18 cellular contexts compared by ENCODE assay signal in genomic region chr3:196890309-196890708, GRCh38. TPM values are rescaled to one million over a fixed set of nuclear protein-coding genes. Genes with fewer than 3 reads are reported as not detected.
DNase-seq lines count a peak whose midpoint lies in the region; ATAC-seq, FAIRE-seq and TF ChIP-seq lines count a peak whose summit lies in the region.
"Had no signal": no experiment of that assay in that cellular context is flagged by ENCODE, and none has a peak within 500 bp of the region (broad histone marks: within the 10 kb centered on the region; RNA-seq: fewer than 3 reads in every experiment).

No MANE protein-coding gene starts in this region.

- H3K4me3 ChIP-seq in breast epithelium (no peak overlapping the region), GM12878 (no peak overlapping the region)
- H3K4me3 ChIP-seq: SJSA1 had no signal

- in situ Hi-C loops in GM12878 (cut with MboI): no loop called here

- no peaks in the 10 kb centered on the region for H3K36me3 ChIP-seq in breast epithelium
- H3K36me3 ChIP-seq in GM12878 (ENCODE audit: control insufficient read depth in 2 of 2, insufficient read depth in 2 of 2, low read length in 1 of 2): peaks cover 4 to 7% of the 10 kb centered on the region in 2 experiments; a peak in 3 of 4 replicates

- RAD21 ChIA-PET in GM12878 (lab: Charles Lee; ENCODE audit: unreplicated experiment): no interaction called here

- SMC1A ChIA-PET in GM12878 (lab: Charles Lee; ENCODE audit: uncharacterized antibody, unreplicated experiment): interaction anchor here (1.3 to 1.6 kb wide), 2 partner anchors 8 to 30 kb away, joined by 4 read pairs; no protein-coding TSS in a partner anchor

- TF ChIP-seq EP300 in GM12878 (IDR thresholded peaks at IDR 0.05; ENCODE audit: borderline replicate concordance in 1 of 2, control insufficient read depth in 1 of 2, low read depth in 2 of 2, low read length in 2 of 2): no peak

- intact Hi-C loops in MCF 10A (cut with micrococcal nuclease): no loop called here
- intact Hi-C loops in breast epithelium (cut with DNase I; ENCODE audit: low total_unique reads): no loop called here
- intact Hi-C loops in GM12878 (cut with micrococcal nuclease; ENCODE audit: unreplicated experiment): no loop called here

- H3K4me2 ChIP-seq in GM12878 (ENCODE audit: control insufficient read depth, insufficient read depth): no peak overlapping the region

- H3K27me3 ChIP-seq in breast epithelium (no peaks in the 10 kb centered on the region), GM12878 (replicated peaks in 1 of 2; ENCODE audit: control insufficient read depth in 2 of 2, insufficient read depth in 2 of 2, low read length in 1 of 2) (no peaks in the 10 kb centered on the region)
- H3K27me3 ChIP-seq: SJSA1 had no signal

- no peak overlapping the region for H3K4me3 Mint-ChIP-seq in MCF 10A (ENCODE audit: unreplicated experiment)

- TF ChIP-seq POLR2A in breast epithelium (IDR thresholded peaks at IDR 0.05): no peak
- TF ChIP-seq POLR2A in GM12878 (IDR thresholded peaks at IDR 0.05; ENCODE audit: low read depth, low read length): no peak

- H3K27ac ChIP-seq in breast epithelium: no peak overlapping the region
- no peak overlapping the region for H3K27ac ChIP-seq in GM12878 (ENCODE audit: control insufficient read depth, insufficient read depth)
- H3K27ac ChIP-seq: SJSA1 had no signal

- no peaks in the 10 kb centered on the region for H3K27me3 Mint-ChIP-seq in MCF 10A (ENCODE audit: insufficient read depth, unreplicated experiment)

- H3K36me3 Mint-ChIP-seq in MCF 10A (ENCODE audit: insufficient read depth, unreplicated experiment): peaks cover 46% of the 10 kb centered on the region

- H3K4me1 ChIP-seq in breast epithelium: no peaks in the 10 kb centered on the region
- H3K4me1 ChIP-seq in GM12878 (ENCODE audit: control insufficient read depth, insufficient read depth, low read length): peaks cover 5% of the 10 kb centered on the region; the same call in 1 of the 2 replicates
- H3K4me1 ChIP-seq: Caco-2, SJSA1 had no signal

- peaks cover 25% of the 10 kb centered on the region for H3K79me2 ChIP-seq in GM12878 (ENCODE audit: control insufficient read depth, insufficient read depth, low read length)

- peaks cover 2% of the 10 kb centered on the region; the same call in 1 of the 2 replicates for H4K20me1 ChIP-seq in GM12878 (ENCODE audit: control insufficient read depth, insufficient read depth)

- TF ChIP-seq RAD21 in GM12878 (IDR thresholded peaks at IDR 0.05; ENCODE audit: insufficient read depth, low read depth, low read length): no peak

- no peaks in the 10 kb centered on the region for H3K9me3 Mint-ChIP-seq in MCF 10A (ENCODE audit: unreplicated experiment)

- WGBS in GM12878 (ENCODE audit: insufficient coverage, insufficient replicate concordance, low lambda C conversion rate, missing lambda C conversion rate): 86% methylated on average over 5 of the region's 5 CpGs

- H3K9me3 ChIP-seq in breast epithelium (no peaks in the 10 kb centered on the region), GM12878 (replicated peaks; ENCODE audit: control insufficient read depth, insufficient read depth, low read length) (no peaks in the 10 kb centered on the region)
- H3K9me3 ChIP-seq: Caco-2, SJSA1 had no signal

- H3K4me1 Mint-ChIP-seq in MCF 10A (ENCODE audit: insufficient read depth, unreplicated experiment): peaks cover 17% of the 10 kb centered on the region

- no TSS peak for BruUV-seq in MCF 10A (replicated peaks; lab: Mats Ljungman, UMichigan)
- no TSS peak for BruUV-seq in GM12878 (replicated peaks; lab: Mats Ljungman, UMichigan)

- no peak overlapping the region for H3K9ac ChIP-seq in GM12878 (ENCODE audit: control insufficient read depth, insufficient read depth, low read length)

- no peak for DNase-seq in MCF 10A (ENCODE audit: unreplicated experiment)
- no peak for DNase-seq in breast epithelium (ENCODE audit: low spot score in 2 of 2)
- DNase-seq in GM12878 (ENCODE audit: low read depth, low spot score): no peak
- DNase-seq in fibroblast of the conjunctiva (ENCODE audit: low read depth): peak; percentile 56
- no peak for DNase-seq in activated gamma-delta T cell treated with Interleukin-2 at 50 U/mL for 16 hours
- DNase-seq: Caco-2, DMS53, H7, NCI-H1048, NCI-H146, NCI-H2227 treated with DMSO at 0.1 percent for 48 hours, NCI-H526 treated with DMSO at 0.1 percent for 48 hours had no signal

- POLR2A ChIA-PET in MCF 10A (lab: Yijun Ruan, JAX) (interaction anchor here (0.5 kb wide), 1 partner anchor 9 kb away, joined by 4 read pairs; no protein-coding TSS in a partner anchor), GM12878 (lab: Charles Lee) (interaction anchor here (0.6 kb wide), 1 partner anchor 16 kb away, joined by 3 read pairs; no protein-coding TSS in a partner anchor)

- peak overlapping the region; percentile 36 for H3K27ac Mint-ChIP-seq in MCF 10A (ENCODE audit: low read depth, unreplicated experiment)

- TF ChIP-seq CTCF in MCF 10A (IDR thresholded peaks at IDR 0.05; ENCODE audit: unreplicated experiment) (no peak), breast epithelium (IDR thresholded peaks at IDR 0.05) (no peak), GM12878 (IDR thresholded peaks at IDR 0.05 in 2 of 3, conservative IDR thresholded peaks at IDR 0.05 in 1 of 3; ENCODE audit: control insufficient read depth in 2 of 3, extremely low read depth in 1 of 3, insufficient read depth in 1 of 3, low read depth in 3 of 3, low read length in 3 of 3) (no peak)

- FAIRE-seq in GM12878 (lab: Jason Lieb, UNC): no peak
- FAIRE-seq: A204.1, HTR-8/SVneo had no signal

- CTCF ChIA-PET in MCF 10A (lab: Yijun Ruan, JAX) (no interaction called here), GM12878 (lab: Yijun Ruan, JAX) (no interaction called here)

- no peak overlapping the region for H2AFZ ChIP-seq in GM12878 (ENCODE audit: control insufficient read depth, low read depth, low read length)

- ATAC-seq in GM12878: peak; percentile 36; the same call in 2 of the 3 replicates
- ATAC-seq in HG02885 (IDR thresholded peaks at IDR 0.05; ENCODE audit: poor library complexity, unreplicated experiment): no peak
- ATAC-seq in HG02970 (IDR thresholded peaks at IDR 0.05; ENCODE audit: low FRiP score, unreplicated experiment): no peak
- ATAC-seq in GM21723 (IDR thresholded peaks at IDR 0.05; ENCODE audit: unreplicated experiment): no peak

TF ChIP-seq in GM12878, 131 proteins besides CTCF, POLR2A, EP300 and RAD21:
- TF ChIP-seq BMI1 (IDR thresholded peaks at IDR 0.05; ENCODE audit: borderline replicate concordance) (no peak), ZBTB33 (IDR thresholded peaks at IDR 0.05) (peak; percentile 37; the same call in 1 of the 2 replicates), CHD2 (IDR thresholded peaks at IDR 0.05; ENCODE audit: borderline replicate concordance, low read depth, low read length) (no peak)

RNA-seq across cellular contexts. Expression of gene SENP5, which starts 22.6 kb away (rescaled TPM):
- 30.2 and 37.0 TPM in 2 replicates for total RNA-seq in MCF 10A (2022)
- total RNA-seq in breast epithelium: 10 to 100 TPM; 40.3 to 50.9 (median 40.5) TPM
- total RNA-seq in GM12878 (2013; cell fraction: nucleolus; rRNA removed): 166 and 171 TPM in 2 replicates
- total RNA-seq in GM12878 (2014; rRNA removed): 22.3 and 27.9 TPM in 2 replicates
- total RNA-seq in GM12878 (2014; rRNA removed; fragmentation: Illumina TruSeq; extraction: Trizol): 28.4 and 29.1 TPM in 2 replicates
- total RNA-seq in GM12878 (2021): 22.5 and 24.8 TPM in 2 replicates
- polyA plus RNA-seq in GM12878 (2011; ENCODE audit: low read depth): 11.5 TPM
- polyA plus RNA-seq in GM12878 (2011; rRNA removed): 23.4 and 24.9 TPM in 2 replicates
- 8.1 and 8.6 TPM in 2 replicates for polyA plus RNA-seq in GM12878 (2011; cell fraction: cytosol; rRNA removed)
- polyA plus RNA-seq in GM12878 (2011; cell fraction: nucleus; rRNA removed): 23.5 and 25.0 TPM in 2 replicates
- polyA plus RNA-seq in GM12878 (2012): 11.7 and 13.9 TPM in 2 replicates
- polyA plus RNA-seq in GM12878 (2014; fragmentation: Illumina TruSeq; extraction: Trizol): 16.8 and 25.0 TPM in 2 replicates
- polyA plus RNA-seq in GM12878 (2014; fragmentation: Nextera tagmentation; extraction: Ambion mirVana): 1 to 10 TPM; 6.4 to 9.6 TPM
- 14.3 TPM in 2 replicates for polyA plus RNA-seq in GM12878 (2014; rRNA removed)
- 10 to 100 TPM; 11.8 to 13.9 TPM for polyA plus RNA-seq in GM12878 (2016; fragmentation: Nextera tagmentation; extraction: Ambion mirVana)
- polyA minus RNA-seq in GM12878 (2011; rRNA and poly(A)+ RNA removed): 69.8 and 107 TPM in 2 replicates
- polyA minus RNA-seq in GM12878 (2011; cell fraction: cytosol; rRNA and poly(A)+ RNA removed): 11.1 and 35.9 TPM in 2 replicates
- polyA minus RNA-seq in GM12878 (2011; cell fraction: nucleus; rRNA and poly(A)+ RNA removed): 22.2 and 30.4 TPM in 2 replicates

RNA-seq across cellular contexts. Expression of gene NCBP2, which starts 52.0 kb away (rescaled TPM):
- total RNA-seq in MCF 10A (2022): 80.9 and 91.8 TPM in 2 replicates
- 10 to 100 TPM; 40.8 to 44.9 (median 42.6) TPM for total RNA-seq in breast epithelium
- 85.5 and 95.3 TPM in 2 replicates for total RNA-seq in GM12878 (2013; cell fraction: nucleolus; rRNA removed)
- total RNA-seq in GM12878 (2014; rRNA removed): 59.6 and 66.0 TPM in 2 replicates
- total RNA-seq in GM12878 (2014; rRNA removed; fragmentation: Illumina TruSeq; extraction: Trizol): 80.1 and 81.4 TPM in 2 replicates
- 70.5 and 75.8 TPM in 2 replicates for total RNA-seq in GM12878 (2021)
- 75.2 TPM for polyA plus RNA-seq in GM12878 (2011; ENCODE audit: low read depth)
- 111 and 136 TPM in 2 replicates for polyA plus RNA-seq in GM12878 (2011; rRNA removed)
- polyA plus RNA-seq in GM12878 (2011; cell fraction: cytosol; rRNA removed): 59.4 and 61.2 TPM in 2 replicates
- 56.3 and 67.5 TPM in 2 replicates for polyA plus RNA-seq in GM12878 (2011; cell fraction: nucleus; rRNA removed)
- polyA plus RNA-seq in GM12878 (2012): 87.9 and 97.2 TPM in 2 replicates
- 108 and 117 TPM in 2 replicates for polyA plus RNA-seq in GM12878 (2014; fragmentation: Illumina TruSeq; extraction: Trizol)
- polyA plus RNA-seq in GM12878 (2014; fragmentation: Nextera tagmentation; extraction: Ambion mirVana): 10 to 100 TPM; 66.6 to 94.1 TPM
- 92.0 and 98.7 TPM in 2 replicates for polyA plus RNA-seq in GM12878 (2014; rRNA removed)
- 100 to 1,000 TPM; 128 to 136 TPM for polyA plus RNA-seq in GM12878 (2016; fragmentation: Nextera tagmentation; extraction: Ambion mirVana)
- polyA minus RNA-seq in GM12878 (2011; rRNA and poly(A)+ RNA removed): 36.1 and 58.9 TPM in 2 replicates
- 19.6 and 20.0 TPM in 2 replicates for polyA minus RNA-seq in GM12878 (2011; cell fraction: cytosol; rRNA and poly(A)+ RNA removed)
- polyA minus RNA-seq in GM12878 (2011; cell fraction: nucleus; rRNA and poly(A)+ RNA removed): 25.4 and 29.8 TPM in 2 replicates
